9 cellular contexts compared by ENCODE assay signal in genomic region chr17:76793775-76794174, GRCh38. TPM values are rescaled to one million over a fixed set of nuclear protein-coding genes. Genes with fewer than 3 reads are reported as not detected.
A peak's percentile ranks its signal among the peaks of the same experiment; 100 is the strongest.
DNase-seq lines count a peak whose midpoint lies in the region; ATAC-seq and TF ChIP-seq lines count a peak whose summit lies in the region.
"Had no signal": no experiment of that assay in that cellular context is flagged by ENCODE, and none has a peak within 500 bp of the region (broad histone marks: within the 10 kb centered on the region; RNA-seq: fewer than 3 reads in every experiment).

No MANE protein-coding gene starts in this region.

- H3K27ac Mint-ChIP-seq in natural killer cell treated with Interleukin-12 subunit alpha and Interleukin-12 subunit beta and Interleukin-15 and Interleukin-18, amount 100 ng/mL, for 72 hours, result no peak overlapping the region
- H3K27ac Mint-ChIP-seq: activated naive CD4-positive, alpha-beta T cell treated with anti-CD3 and anti-CD28 coated beads, Interleukin-2, amount 50 U/mL, for 24 hours had no signal

- no peak overlapping the region for H3K4me2 ChIP-seq in KMS-11

- H3K4me3 ChIP-seq in KMS-11 (IDR thresholded peaks at IDR 0.05; ENCODE audit: insufficient read depth, low read depth, low read length), result no peak overlapping the region

- H3K4me1 Mint-ChIP-seq in natural killer cell treated with Interleukin-12 subunit alpha and Interleukin-12 subunit beta and Interleukin-15 and Interleukin-18, amount 100 ng/mL, for 72 hours (ENCODE audit: low read depth in 2 of 2), result peaks cover 11 to 13% of the 10 kb centered on the region in 2 donors

- H3K79me2 ChIP-seq in KMS-11 (ENCODE audit: insufficient read depth, low read depth), result no peaks in the 10 kb centered on the region; the same call in 1 of the 2 replicates

- H3K4me1 ChIP-seq in KMS-11 (ENCODE audit: low read depth, poor library complexity, severe bottlenecking), result peaks cover 54% of the 10 kb centered on the region

- TF ChIP-seq CTCF in KMS-11 (conservative IDR thresholded peaks at IDR 0.05; ENCODE audit: low read depth, low read length), result peak; percentile 62

- H3K27me3 Mint-ChIP-seq in natural killer cell treated with Interleukin-12 subunit alpha and Interleukin-12 subunit beta and Interleukin-15 and Interleukin-18, amount 100 ng/mL, for 72 hours, result no peaks in the 10 kb centered on the region
- H3K27me3 Mint-ChIP-seq: activated naive CD4-positive, alpha-beta T cell treated with anti-CD3 and anti-CD28 coated beads, Interleukin-2, amount 50 U/mL, for 24 hours had no signal

- no peaks in the 10 kb centered on the region for H3K36me3 Mint-ChIP-seq in natural killer cell treated with Interleukin-12 subunit alpha and Interleukin-12 subunit beta and Interleukin-15 and Interleukin-18, amount 100 ng/mL, for 72 hours

- no peaks in the 10 kb centered on the region for H3K36me3 ChIP-seq in KMS-11 (ENCODE audit: insufficient read depth)

- H3K27me3 ChIP-seq in KMS-11 (ENCODE audit: insufficient read depth, low read depth), result no peaks in the 10 kb centered on the region

- H4K20me1 ChIP-seq in KMS-11 (ENCODE audit: insufficient read depth), result no peaks in the 10 kb centered on the region

- DNase-seq in EL (peak; percentile 52), SHP77 (lab: John Stamatoyannopoulos, UW) (peak; percentile 66 to 71), hepatic stellate cell (ENCODE audit: low spot score) (peak; percentile 31), dedifferentiated amniotic fluid mesenchymal stem cell (ENCODE audit: extremely low spot score) (no peak)
- no peak for DNase-seq in stimulated activated CD4-positive, alpha-beta T cell treated with anti-CD3 and anti-CD28 coated beads, Interleukin-15, amount 100 ng/mL, for 24 hours
- no peak for DNase-seq in natural killer cell treated with Interleukin-12 subunit alpha and Interleukin-12 subunit beta and Interleukin-15 and Interleukin-18, amount 100 ng/mL, for 72 hours (ENCODE audit: low spot score)

- no peak overlapping the region for H3K9ac ChIP-seq in KMS-11

- H3K4me3 Mint-ChIP-seq in natural killer cell treated with Interleukin-12 subunit alpha and Interleukin-12 subunit beta and Interleukin-15 and Interleukin-18, amount 100 ng/mL, for 72 hours, result no peak overlapping the region
- H3K4me3 Mint-ChIP-seq: activated naive CD4-positive, alpha-beta T cell treated with anti-CD3 and anti-CD28 coated beads, Interleukin-2, amount 50 U/mL, for 24 hours had no signal

- H2AFZ ChIP-seq in KMS-11 (ENCODE audit: low read depth), result no peak overlapping the region

- ATAC-seq in HG03108 (IDR thresholded peaks at IDR 0.05; ENCODE audit: unreplicated experiment), result no peak
- ATAC-seq in natural killer cell treated with Interleukin-12 subunit alpha and Interleukin-12 subunit beta and Interleukin-15 and Interleukin-18, amount 100 ng/mL, for 72 hours, result no peak

- H3K9me3 Mint-ChIP-seq in natural killer cell treated with Interleukin-12 subunit alpha and Interleukin-12 subunit beta and Interleukin-15 and Interleukin-18, amount 100 ng/mL, for 72 hours, result no peaks in the 10 kb centered on the region
- H3K9me3 Mint-ChIP-seq: activated naive CD4-positive, alpha-beta T cell treated with anti-CD3 and anti-CD28 coated beads, Interleukin-2, amount 50 U/mL, for 24 hours had no signal

- H3K27ac ChIP-seq in KMS-11, result no peak overlapping the region

RNA-seq across cellular contexts. Expression of gene MFSD11, which starts 55.9 kb away (rescaled TPM):
- 10 to 100 TPM; 18.1 to 25.5 TPM for total RNA-seq in natural killer cell treated with Interleukin-12 subunit alpha and Interleukin-12 subunit beta and Interleukin-15 and Interleukin-18, amount 100 ng/mL, for 72 hours

RNA-seq across cellular contexts. Expression of gene SRSF2, which starts 56.6 kb away (rescaled TPM):
- 100 to 1,000 TPM; 373 to 571 TPM for total RNA-seq in natural killer cell treated with Interleukin-12 subunit alpha and Interleukin-12 subunit beta and Interleukin-15 and Interleukin-18, amount 100 ng/mL, for 72 hours

Comparison
In these comparisons a context has a peak if more than half of its experiments do, and no peak if none do; other contexts are left out.
1. DNase-seq: peak in EL (single experiment), SHP77 (2 of 2) and hepatic stellate cell (single experiment); none in dedifferentiated amniotic fluid mesenchymal stem cell (single experiment), stimulated activated CD4-positive, alpha-beta T cell treated with anti-CD3 and anti-CD28 coated beads, Interleukin-15, amount 100 ng/mL, for 24 hours (single experiment) and natural killer cell treated with Interleukin-12 subunit alpha and Interleukin-12 subunit beta and Interleukin-15 and Interleukin-18, amount 100 ng/mL, for 72 hours (single experiment).